ENCODE assay signal across 1 cellular context in genomic region chr5:140302786-140303639, GRCh38.
A peak's percentile ranks its signal among the peaks of the same experiment; 100 is the strongest.
TF ChIP-seq lines count a peak whose summit lies in the region.

TSS of gene PFDN1 (minus strand) at chr5:140303101. CDS start at chr5:140303073, 28 bp downstream.

TF ChIP-seq in GM12878, 131 proteins besides CTCF, POLR2A, EP300 and RAD21 (continued from another document and continues in another):
- TF ChIP-seq BCL11A (IDR thresholded peaks at IDR 0.05; ENCODE audit: low read depth, low read length): no peak
- TF ChIP-seq POLR2AphosphoS2 (IDR thresholded peaks at IDR 0.05; ENCODE audit: low read depth, low read length): peak; percentile 68; the same call in 1 of the 2 replicates
- TF ChIP-seq SMARCA5 (IDR thresholded peaks at IDR 0.05): peak; percentile 75
- TF ChIP-seq SREBF2 (IDR thresholded peaks at IDR 0.05; ENCODE audit: low read length): no peak
- TF ChIP-seq NRF1 (conservative IDR thresholded peaks at IDR 0.05; ENCODE audit: low read depth, low read length): peak; percentile 78
- no peak for TF ChIP-seq ETV6 (conservative IDR thresholded peaks at IDR 0.05 in 1 of 2, IDR thresholded peaks at IDR 0.05 in 1 of 2; ENCODE audit: borderline replicate concordance in 1 of 2, low read depth in 1 of 2)
- no peak for TF ChIP-seq SP1 (IDR thresholded peaks at IDR 0.05; ENCODE audit: low read depth, low read length)
- TF ChIP-seq MTA3 (IDR thresholded peaks at IDR 0.05; ENCODE audit: borderline replicate concordance, low read length): no peak
- no peak for TF ChIP-seq IKZF2 (IDR thresholded peaks at IDR 0.05)
- no peak for TF ChIP-seq BCLAF1 (IDR thresholded peaks at IDR 0.05)
- no peak for TF ChIP-seq MEF2B (IDR thresholded peaks at IDR 0.05; ENCODE audit: partially characterized antibody, poor library complexity, severe bottlenecking)
- TF ChIP-seq ZNF274 (IDR thresholded peaks at IDR 0.05; ENCODE audit: insufficient read depth, insufficient read length): no peak
- peak; percentile 54; the same call in 1 of the 2 replicates for TF ChIP-seq RB1 (IDR thresholded peaks at IDR 0.05; ENCODE audit: borderline replicate concordance)
- TF ChIP-seq USF1 (IDR thresholded peaks at IDR 0.05; ENCODE audit: borderline replicate concordance, extremely low read length, insufficient read depth, low read depth, low read length): no peak
- TF ChIP-seq E4F1 (IDR thresholded peaks at IDR 0.05; ENCODE audit: borderline replicate concordance, partially characterized antibody): no peak
- TF ChIP-seq SMC3 (IDR thresholded peaks at IDR 0.05; ENCODE audit: borderline replicate concordance, low read length): 0 out of 2 replicates have a peak, but pooled peaks have one; percentile 4
- TF ChIP-seq HCFC1 (IDR thresholded peaks at IDR 0.05; ENCODE audit: low read length): peak; percentile 38
- TF ChIP-seq CEBPB (IDR thresholded peaks at IDR 0.05; ENCODE audit: borderline replicate concordance in 1 of 2, low read depth in 2 of 2, low read length in 2 of 2): no peak
- 0 out of 2 replicates have a peak, but pooled peaks have one; percentile 45 for TF ChIP-seq SMAD5 (IDR thresholded peaks at IDR 0.05; ENCODE audit: low read depth)
- no peak for TF ChIP-seq CEBPZ (IDR thresholded peaks at IDR 0.05; ENCODE audit: low read depth, low read length)
- TF ChIP-seq PML (IDR thresholded peaks at IDR 0.05; ENCODE audit: low read length): peak; percentile 88
- no peak for TF ChIP-seq RUNX3 (IDR thresholded peaks at IDR 0.05; ENCODE audit: low read length)
- TF ChIP-seq JUNB (IDR thresholded peaks at IDR 0.05): no peak
- TF ChIP-seq STAT1 (conservative IDR thresholded peaks at IDR 0.05): no peak
- no peak for TF ChIP-seq YBX1 (IDR thresholded peaks at IDR 0.05)
- 0 out of 2 replicates have a peak, but pooled peaks have one; percentile 58 for TF ChIP-seq ESRRA (IDR thresholded peaks at IDR 0.05; ENCODE audit: low read length)
- 0 out of 2 replicates have a peak, but pooled peaks have one; percentile 27 for TF ChIP-seq MLLT1 (IDR thresholded peaks at IDR 0.05)
- no peak for TF ChIP-seq TCF3 (IDR thresholded peaks at IDR 0.05; ENCODE audit: borderline replicate concordance, insufficient read depth, low read depth, low read length)
- no peak for TF ChIP-seq CBX5 (IDR thresholded peaks at IDR 0.05; ENCODE audit: low read depth)
- TF ChIP-seq CREM (IDR thresholded peaks at IDR 0.05; ENCODE audit: low read depth): peak; percentile 90
- TF ChIP-seq CHD1 (IDR thresholded peaks at IDR 0.05; ENCODE audit: low read depth, low read length): no peak
- TF ChIP-seq BRCA1 (IDR thresholded peaks at IDR 0.05; ENCODE audit: low read depth, low read length): no peak
- no peak for TF ChIP-seq ZBTB40 (IDR thresholded peaks at IDR 0.05; ENCODE audit: borderline replicate concordance)
- peak; percentile 92 for TF ChIP-seq CREB1 (IDR thresholded peaks at IDR 0.05; ENCODE audit: low read depth)
- no peak for TF ChIP-seq STAT3 (IDR thresholded peaks at IDR 0.05; ENCODE audit: low read depth, low read length)
- TF ChIP-seq SMAD1 (IDR thresholded peaks at IDR 0.05; ENCODE audit: low read depth, partially characterized antibody): no peak
- no peak for TF ChIP-seq HDAC6 (IDR thresholded peaks at IDR 0.05; ENCODE audit: unreplicated experiment)
- TF ChIP-seq PAX5 (IDR thresholded peaks at IDR 0.05; ENCODE audit: borderline replicate concordance, low read depth, low read length): no peak
- TF ChIP-seq MTA2 (IDR thresholded peaks at IDR 0.05; ENCODE audit: low read depth): no peak
- TF ChIP-seq FOS (IDR thresholded peaks at IDR 0.05; ENCODE audit: borderline replicate concordance, extremely low read depth, insufficient read length): no peak
- TF ChIP-seq CBFB (IDR thresholded peaks at IDR 0.05; ENCODE audit: low read depth): 0 out of 2 replicates have a peak, but pooled peaks have one; percentile 18
- TF ChIP-seq MAX (IDR thresholded peaks at IDR 0.05; ENCODE audit: low read depth, low read length): no peak
- TF ChIP-seq MYB (IDR thresholded peaks at IDR 0.05; ENCODE audit: borderline replicate concordance, low read depth, low read length): no peak
- no peak for TF ChIP-seq ZZZ3 (IDR thresholded peaks at IDR 0.05; ENCODE audit: control insufficient read depth, insufficient read length, low read depth)
- 0 out of 2 replicates have a peak, but pooled peaks have one; percentile 30 for TF ChIP-seq EED (IDR thresholded peaks at IDR 0.05; ENCODE audit: low read depth)
- no peak for TF ChIP-seq SKIL (IDR thresholded peaks at IDR 0.05; ENCODE audit: low read depth, poor library complexity, severe bottlenecking)
- no peak for TF ChIP-seq PAX8 (IDR thresholded peaks at IDR 0.05)
- peak; percentile 71 for TF ChIP-seq POLR2AphosphoS5 (IDR thresholded peaks at IDR 0.05; ENCODE audit: low read length)
- no peak for TF ChIP-seq CBX3 (IDR thresholded peaks at IDR 0.05; ENCODE audit: borderline replicate concordance, low read depth)
- TF ChIP-seq CHD2 (IDR thresholded peaks at IDR 0.05; ENCODE audit: borderline replicate concordance, low read depth, low read length): no peak
- TF ChIP-seq ZNF207 (IDR thresholded peaks at IDR 0.05; ENCODE audit: borderline replicate concordance): peak; percentile 30; the same call in 1 of the 2 replicates
- TF ChIP-seq RAD51 (IDR thresholded peaks at IDR 0.05): no peak
- no peak for TF ChIP-seq LARP7 (IDR thresholded peaks at IDR 0.05)
- TF ChIP-seq CHD4 (IDR thresholded peaks at IDR 0.05): no peak
